In the genomic region with DNA sequence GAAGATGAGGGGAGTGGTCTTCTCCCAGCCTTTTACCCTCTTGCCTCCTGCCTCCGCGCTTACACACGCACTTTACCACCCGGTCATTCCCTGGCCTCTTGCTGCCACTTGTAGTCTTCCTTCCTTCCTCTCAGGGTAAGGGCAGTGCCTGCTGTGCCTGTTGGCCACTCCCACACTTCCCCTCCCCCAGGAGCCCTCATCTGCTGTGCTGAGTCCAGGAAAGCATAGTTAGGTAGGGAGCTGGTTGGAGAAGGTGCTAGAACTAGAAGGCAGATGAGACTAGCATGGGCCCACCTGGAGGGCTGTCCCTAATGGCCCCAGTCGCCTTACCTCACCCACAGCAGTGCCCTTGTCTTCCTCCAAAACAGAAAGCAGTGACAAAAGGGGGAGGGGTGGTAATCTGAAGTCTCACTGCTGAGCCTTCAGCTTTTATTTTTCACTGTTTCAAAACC, we compare ENCODE assay signal across 8 cellular contexts. TPM values are rescaled to one million over a fixed set of nuclear protein-coding genes. Genes with fewer than 3 reads are reported as not detected.
DNase-seq lines count a peak whose midpoint lies in the region; ATAC-seq, FAIRE-seq and TF ChIP-seq lines count a peak whose summit lies in the region.

No MANE protein-coding gene starts in this region.

- H3K79me2 ChIP-seq in neural cell (replicated peaks; ENCODE audit: insufficient read depth, low read length) = no peaks in the 10 kb centered on the region

- no peak for ATAC-seq in GM19328 (IDR thresholded peaks at IDR 0.05; ENCODE audit: unreplicated experiment)

- H3K36me3 ChIP-seq in ectodermal cell (ENCODE audit: control insufficient read depth, insufficient read depth, low read length) (no peaks in the 10 kb centered on the region), neural cell (ENCODE audit: insufficient read depth, low read length) (peaks cover 4% of the 10 kb centered on the region)

- no peak overlapping the region for H3K4me2 ChIP-seq in neural cell (ENCODE audit: low read length)

- 28 to 40% methylated on average over 5 of the region's 5 CpGs for WGBS in ectodermal cell, 2 experiments

- peak overlapping the region; percentile 48 for H3K9ac ChIP-seq in neural cell (ENCODE audit: low read length)

- no peak for TF ChIP-seq RAD21 in neural cell (conservative IDR thresholded peaks at IDR 0.05)

- peaks cover 55% of the 10 kb centered on the region for H3K4me1 ChIP-seq in ectodermal cell (ENCODE audit: control insufficient read depth, insufficient read depth, low read length)

- no peaks in the 10 kb centered on the region for H3F3A ChIP-seq in neural cell (ENCODE audit: insufficient read depth, low read length, poor library complexity, severe bottlenecking)

- H3K27me3 ChIP-seq in ectodermal cell (ENCODE audit: control insufficient read depth, insufficient read depth, low read length, poor library complexity, severe bottlenecking) (no peaks in the 10 kb centered on the region), neural cell (ENCODE audit: insufficient read depth, low read depth, low read length) (no peaks in the 10 kb centered on the region)

- peak overlapping the region; percentile 89 for H3K27ac ChIP-seq in ectodermal cell (ENCODE audit: insufficient read depth, low read depth, low read length, poor library complexity, severe bottlenecking)
- peak overlapping the region; percentile 72 for H3K27ac ChIP-seq in neural cell (ENCODE audit: low read length)

- no peak for TF ChIP-seq CTCF in neural cell (IDR thresholded peaks at IDR 0.05; ENCODE audit: poor library complexity, severe bottlenecking)

- H3K4me3 ChIP-seq in ectodermal cell (ENCODE audit: insufficient read depth, low read depth, low read length) = no peak overlapping the region
- H3K4me3 ChIP-seq in neural cell (ENCODE audit: low read length) = peak overlapping the region; percentile 23

- H2AFZ ChIP-seq in neural cell (ENCODE audit: low read depth, low read length) = no peak overlapping the region

- no peaks in the 10 kb centered on the region for H4K20me1 ChIP-seq in neural cell (ENCODE audit: insufficient read depth)

- no peaks in the 10 kb centered on the region for H3K9me3 ChIP-seq in ectodermal cell (ENCODE audit: control insufficient read depth, low read length)
- no peaks in the 10 kb centered on the region for H3K9me3 ChIP-seq in neural cell (ENCODE audit: low read length)

- DNase-seq in HTR-8/SVneo (ENCODE audit: insufficient read length, low spot score) = no peak
- peak; percentile 69 for DNase-seq in NCI-H82 (lab: John Stamatoyannopoulos, UW)
- DNase-seq in iPS-NIHi11 (ENCODE audit: low spot score) = no peak
- no peak for DNase-seq in AG20443 (ENCODE audit: low spot score)
- no peak for DNase-seq in HK-2 (ENCODE audit: unreplicated experiment)

- peak; percentile 88 for FAIRE-seq in HTR-8/SVneo (lab: Jason Lieb, UNC)

- no peaks in the 10 kb centered on the region for H3K9me2 ChIP-seq in neural cell (ENCODE audit: insufficient read depth, low read length)

- TF ChIP-seq EP300 in neural cell (conservative IDR thresholded peaks at IDR 0.05; ENCODE audit: poor library complexity, severe bottlenecking) = no peak

TF ChIP-seq in neural cell, 6 proteins besides CTCF, POLR2A, EP300 and RAD21:
- TF ChIP-seq POLR2AphosphoS5 (IDR thresholded peaks at IDR 0.05) (no peak), TAF1 (IDR thresholded peaks at IDR 0.05; ENCODE audit: low read depth) (no peak), SMC3 (conservative IDR thresholded peaks at IDR 0.05; ENCODE audit: poor library complexity) (no peak)

RNA-seq across cellular contexts. Expression of a gene that starts 54.3 kb away (rescaled TPM):
- 455 TPM for polyA plus RNA-seq in ectodermal cell (2013, experiment 1 of 4)
- polyA plus RNA-seq in ectodermal cell (2013, experiment 2 of 4) = 517 TPM
- polyA plus RNA-seq in ectodermal cell (2013, experiment 3 of 4) = 452 TPM
- 529 TPM for polyA plus RNA-seq in ectodermal cell (2013, experiment 4 of 4)
- 1,017 and 1,027 TPM in 2 replicates for polyA plus RNA-seq in neural cell
- 278 and 312 TPM in 2 replicates for polyA minus RNA-seq in neural cell
